18 cellular contexts compared by ENCODE assay signal in genomic region chr10:97109562-97109961, GRCh38.
DNase-seq lines count a peak whose midpoint lies in the region; ATAC-seq and TF ChIP-seq lines count a peak whose summit lies in the region.
"Had no signal": no experiment of that assay in that cellular context is flagged by ENCODE, and none has a peak within 500 bp of the region (broad histone marks: within the 10 kb centered on the region; RNA-seq: fewer than 3 reads in every experiment).

No MANE protein-coding gene starts in this region.

- ATAC-seq in upper lobe of right lung (peak; percentile 16), esophagus mucosa (no peak)
- ATAC-seq in activated naive CD8-positive, alpha-beta T cell treated with anti-CD3 and anti-CD28 coated beads, Interleukin-2, amount 50 U/mL, for 24 hours = no peak
- ATAC-seq: activated CD4-positive, alpha-beta T cell treated with anti-CD3 and anti-CD28 coated beads for 36 hours; left colon; stimulated activated memory B cell treated with anti-CD40 and anti-IgM and Interleukin-4, amounts not matched to agents 10 μg/mL and 1 μg/mL and 100 μg/mL, for 72 hours had no signal

- H3K36me3 Mint-ChIP-seq in activated naive CD8-positive, alpha-beta T cell treated with anti-CD3 and anti-CD28 coated beads, Interleukin-2, amount 50 U/mL, for 24 hours (ENCODE audit: low read depth) = no peaks in the 10 kb centered on the region
- no peaks in the 10 kb centered on the region for H3K36me3 Mint-ChIP-seq in HFFc6 (ENCODE audit: low read depth)
- H3K36me3 Mint-ChIP-seq: activated naive CD4-positive, alpha-beta T cell treated with anti-CD3 and anti-CD28 coated beads, Interleukin-2, amount 50 U/mL, for 24 hours; CD4-positive, CD25-positive, alpha-beta regulatory T cell; stimulated activated memory B cell treated with anti-CD40 and anti-IgM and Interleukin-4, amounts not matched to agents 10 μg/mL and 1 μg/mL and 100 μg/mL, for 72 hours had no signal

- peaks cover 15% of the 10 kb centered on the region for H3K27me3 Mint-ChIP-seq in activated naive CD8-positive, alpha-beta T cell treated with anti-CD3 and anti-CD28 coated beads, Interleukin-2, amount 50 U/mL, for 24 hours
- H3K27me3 Mint-ChIP-seq in HFFc6 (ENCODE audit: insufficient read depth) = peaks cover 59% of the 10 kb centered on the region

- intact Hi-C loops in upper lobe of right lung (cut with DNase I) = no loop called here

- no peak overlapping the region for H3K27ac Mint-ChIP-seq in activated naive CD8-positive, alpha-beta T cell treated with anti-CD3 and anti-CD28 coated beads, Interleukin-2, amount 50 U/mL, for 24 hours
- no peak overlapping the region for H3K27ac Mint-ChIP-seq in HFFc6
- H3K27ac Mint-ChIP-seq: activated CD4-positive, alpha-beta T cell treated with anti-CD3 and anti-CD28 coated beads for 36 hours; activated naive CD4-positive, alpha-beta T cell treated with anti-CD3 and anti-CD28 coated beads, Interleukin-2, amount 50 U/mL, for 24 hours; CD4-positive, CD25-positive, alpha-beta regulatory T cell; stimulated activated memory B cell treated with anti-CD40 and anti-IgM and Interleukin-4, amounts not matched to agents 10 μg/mL and 1 μg/mL and 100 μg/mL, for 72 hours had no signal

- no peak overlapping the region for H3K4me3 ChIP-seq in upper lobe of right lung
- H3K4me3 ChIP-seq: ovary had no signal

- no peaks in the 10 kb centered on the region for H3K9me3 ChIP-seq in upper lobe of right lung
- H3K9me3 ChIP-seq: ovary had no signal

- no peaks in the 10 kb centered on the region for H3K36me3 ChIP-seq in upper lobe of right lung
- H3K36me3 ChIP-seq: ovary had no signal

- H3K9me3 Mint-ChIP-seq in activated naive CD8-positive, alpha-beta T cell treated with anti-CD3 and anti-CD28 coated beads, Interleukin-2, amount 50 U/mL, for 24 hours = no peaks in the 10 kb centered on the region
- H3K9me3 Mint-ChIP-seq in HFFc6 = no peaks in the 10 kb centered on the region
- H3K9me3 Mint-ChIP-seq: activated naive CD4-positive, alpha-beta T cell treated with anti-CD3 and anti-CD28 coated beads, Interleukin-2, amount 50 U/mL, for 24 hours; stimulated activated memory B cell treated with anti-CD40 and anti-IgM and Interleukin-4, amounts not matched to agents 10 μg/mL and 1 μg/mL and 100 μg/mL, for 72 hours had no signal

- peak; percentile 51 for DNase-seq in NCI-H2171 treated with DMSO at 0.1 percent for 48 hours (lab: John Stamatoyannopoulos, UW)
- DNase-seq in NCI-H2171 (lab: John Stamatoyannopoulos, UW) = no peak
- DNase-seq in NCI-H2196 treated with DMSO at 0.1 percent for 48 hours (lab: John Stamatoyannopoulos, UW; ENCODE audit: unreplicated experiment) = peak; percentile 19
- no peak for DNase-seq in upper lobe of right lung
- DNase-seq in activated naive CD8-positive, alpha-beta T cell treated with anti-CD3 and anti-CD28 coated beads, Interleukin-2, amount 50 U/mL, for 24 hours = no peak
- DNase-seq in HFFc6 = no peak
- DNase-seq: activated CD4-positive, alpha-beta T cell treated with anti-CD3 and anti-CD28 coated beads for 36 hours; CD4-positive, CD25-positive, alpha-beta regulatory T cell; effector CD4-positive, alpha-beta T cell; left colon; ovary; Right ventricle myocardium superior; small intestine; T-helper 2 cell had no signal

- no peak overlapping the region for H3K4me3 Mint-ChIP-seq in activated naive CD8-positive, alpha-beta T cell treated with anti-CD3 and anti-CD28 coated beads, Interleukin-2, amount 50 U/mL, for 24 hours
- no peak overlapping the region for H3K4me3 Mint-ChIP-seq in HFFc6
- H3K4me3 Mint-ChIP-seq: activated CD4-positive, alpha-beta T cell treated with anti-CD3 and anti-CD28 coated beads for 36 hours; activated naive CD4-positive, alpha-beta T cell treated with anti-CD3 and anti-CD28 coated beads, Interleukin-2, amount 50 U/mL, for 24 hours; CD4-positive, CD25-positive, alpha-beta regulatory T cell; stimulated activated memory B cell treated with anti-CD40 and anti-IgM and Interleukin-4, amounts not matched to agents 10 μg/mL and 1 μg/mL and 100 μg/mL, for 72 hours had no signal

- H3K27ac ChIP-seq in angular gyrus (ENCODE audit: low read depth, low read length) = peak overlapping the region; percentile 64
- no peak overlapping the region for H3K27ac ChIP-seq in upper lobe of right lung
- H3K27ac ChIP-seq: ovary had no signal

- H3K27me3 ChIP-seq in upper lobe of right lung = peaks cover 8% of the 10 kb centered on the region
- H3K27me3 ChIP-seq: ovary had no signal

- H3K4me1 Mint-ChIP-seq in activated naive CD8-positive, alpha-beta T cell treated with anti-CD3 and anti-CD28 coated beads, Interleukin-2, amount 50 U/mL, for 24 hours = no peaks in the 10 kb centered on the region
- H3K4me1 Mint-ChIP-seq in HFFc6 (ENCODE audit: low read depth) = no peaks in the 10 kb centered on the region
- H3K4me1 Mint-ChIP-seq: activated CD4-positive, alpha-beta T cell treated with anti-CD3 and anti-CD28 coated beads for 36 hours; activated naive CD4-positive, alpha-beta T cell treated with anti-CD3 and anti-CD28 coated beads, Interleukin-2, amount 50 U/mL, for 24 hours; CD4-positive, CD25-positive, alpha-beta regulatory T cell; stimulated activated memory B cell treated with anti-CD40 and anti-IgM and Interleukin-4, amounts not matched to agents 10 μg/mL and 1 μg/mL and 100 μg/mL, for 72 hours had no signal

- TF ChIP-seq CTCF in upper lobe of right lung (IDR thresholded peaks at IDR 0.05) (no peak), HFFc6 (IDR thresholded peaks at IDR 0.05) (no peak)

- no peaks in the 10 kb centered on the region for H3K4me1 ChIP-seq in upper lobe of right lung

Comparison
In these comparisons a context has a peak if more than half of its experiments do, and no peak if none do; other contexts are left out.
1. DNase-seq: peak in NCI-H2171 treated with DMSO at 0.1 percent for 48 hours (single experiment) and NCI-H2196 treated with DMSO at 0.1 percent for 48 hours (single experiment); none in NCI-H2171 (single experiment), upper lobe of right lung (single experiment), activated naive CD8-positive, alpha-beta T cell treated with anti-CD3 and anti-CD28 coated beads, Interleukin-2, amount 50 U/mL, for 24 hours (single experiment) and HFFc6 (single experiment).